ENCODE assay signal across 9 cellular contexts in the genomic region with DNA sequence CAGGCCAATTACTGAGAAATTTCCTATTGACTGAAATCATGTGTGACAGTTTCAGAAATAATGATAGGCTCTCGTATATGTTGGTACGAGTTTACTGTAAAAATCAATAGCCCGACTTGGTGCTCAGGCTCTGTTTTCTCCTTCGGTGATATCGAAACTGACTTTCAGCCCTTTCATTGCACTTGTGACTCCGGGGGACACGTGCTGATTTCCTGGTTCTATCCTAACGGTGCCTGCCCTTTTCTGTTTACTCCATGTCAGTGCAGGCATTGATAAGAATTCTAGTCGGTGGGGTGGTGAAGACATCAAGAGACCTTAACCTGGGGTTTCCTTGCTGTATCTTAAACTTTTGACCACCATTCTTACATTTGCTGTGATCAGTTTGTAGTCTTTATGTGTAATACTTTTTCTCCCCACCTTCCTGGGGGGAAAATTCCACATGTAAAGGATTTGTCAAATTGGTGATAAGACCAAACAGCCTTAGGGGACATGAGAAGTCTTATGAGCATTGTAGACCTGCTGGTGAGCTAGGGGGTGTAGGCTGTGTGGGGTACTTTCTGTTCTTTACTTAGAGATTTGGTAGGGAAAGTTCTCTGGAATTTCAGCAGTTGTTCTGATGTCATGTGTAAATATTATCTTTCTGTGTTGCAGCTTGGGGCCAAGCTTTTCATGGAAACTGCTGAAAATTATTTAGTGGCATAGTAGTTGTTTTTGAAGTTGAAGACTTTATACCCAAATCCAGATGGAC. TPM values are rescaled to one million over a fixed set of nuclear protein-coding genes. Genes with fewer than 3 reads are reported as not detected.
DNase-seq lines count a peak whose midpoint lies in the region; ATAC-seq, FAIRE-seq and TF ChIP-seq lines count a peak whose summit lies in the region.
"Had no signal": no experiment of that assay in that cellular context is flagged by ENCODE, and none has a peak within 500 bp of the region (broad histone marks: within the 10 kb centered on the region; RNA-seq: fewer than 3 reads in every experiment).

No MANE protein-coding gene starts in this region.

- H3K27ac Mint-ChIP-seq in CD8-positive, alpha-beta T cell = peak overlapping the region; percentile 86
- H3K27ac Mint-ChIP-seq in nephron = peak overlapping the region; percentile 19 to 84 (median 82)

- H3K27me3 ChIP-seq in CD8-positive, alpha-beta T cell (ENCODE audit: insufficient read depth, low read length) = no peaks in the 10 kb centered on the region
- H3K27me3 ChIP-seq in Peyer's patch (no peaks in the 10 kb centered on the region), MM.1S (replicated peaks; ENCODE audit: insufficient read depth, low read length) (no peaks in the 10 kb centered on the region)
- no peaks in the 10 kb centered on the region for H3K27me3 ChIP-seq in effector memory CD4-positive, alpha-beta T cell (replicated peaks; ENCODE audit: control insufficient read depth, insufficient read depth, low read length, poor library complexity, severe bottlenecking)

- no peaks in the 10 kb centered on the region for H4K20me1 ChIP-seq in MM.1S (ENCODE audit: insufficient read depth, low read length)

- H3K9me3 ChIP-seq in CD8-positive, alpha-beta T cell (ENCODE audit: low read length) = no peaks in the 10 kb centered on the region
- H3K9me3 ChIP-seq in Peyer's patch (no peaks in the 10 kb centered on the region), MM.1S (replicated peaks; ENCODE audit: insufficient read depth, low read length) (no peaks in the 10 kb centered on the region)
- H3K9me3 ChIP-seq in effector memory CD4-positive, alpha-beta T cell (ENCODE audit: control insufficient read depth, low read length) = no peaks in the 10 kb centered on the region

- no peaks in the 10 kb centered on the region for H3K9me3 Mint-ChIP-seq in CD8-positive, alpha-beta T cell
- H3K9me3 Mint-ChIP-seq in nephron = no peaks in the 10 kb centered on the region

- CTCF ChIA-PET in CD8-positive, alpha-beta T cell (lab: Charles Lee) = interaction anchor here (1.1 to 2.1 kb wide), 4 partner anchors 18 to 85 kb away, joined by 3 to 6 read pairs (median 4); no protein-coding TSS in a partner anchor

- no peak overlapping the region for H2AFZ ChIP-seq in MM.1S (ENCODE audit: low read length)

- intact Hi-C loops in CD8-positive, alpha-beta T cell (cut with DNase I, micrococcal nuclease) = loop anchor here in 1 of 2 experiments (1.0 kb wide), 1 partner anchor 10 kb away; no protein-coding TSS in a partner anchor

- no peak for TF ChIP-seq POLR2A in Peyer's patch (IDR thresholded peaks at IDR 0.05)

- H3K79me2 ChIP-seq in MM.1S (ENCODE audit: low read length) = no peaks in the 10 kb centered on the region

- no peak overlapping the region for H3K4me2 ChIP-seq in MM.1S (ENCODE audit: low read depth, low read length)

- peaks cover 84% of the 10 kb centered on the region for H3K4me1 Mint-ChIP-seq in CD8-positive, alpha-beta T cell (ENCODE audit: low read depth)
- H3K4me1 Mint-ChIP-seq in nephron = peaks cover 79% of the 10 kb centered on the region

- H3K27ac ChIP-seq in CD8-positive, alpha-beta T cell (ENCODE audit: low read depth, low read length) = no peak overlapping the region
- H3K27ac ChIP-seq in Peyer's patch (peak overlapping the region in 3 of 4 donors; percentile 23 to 55 (median 51)), MM.1S (ENCODE audit: low read length) (no peak overlapping the region)
- H3K27ac ChIP-seq in effector memory CD4-positive, alpha-beta T cell (ENCODE audit: insufficient read depth, low read length, poor library complexity, severe bottlenecking) = peak overlapping the region; percentile 71

- H3K9ac ChIP-seq in MM.1S (ENCODE audit: low read length) = no peak overlapping the region

- H3K4me1 ChIP-seq in CD8-positive, alpha-beta T cell (ENCODE audit: insufficient read depth, low read length) = peaks cover 61% of the 10 kb centered on the region
- peaks cover 0 to 29% (median 12%) of the 10 kb centered on the region in 4 donors for H3K4me1 ChIP-seq in Peyer's patch
- H3K4me1 ChIP-seq in effector memory CD4-positive, alpha-beta T cell (ENCODE audit: control insufficient read depth, insufficient read depth, low read length, poor library complexity, severe bottlenecking) = peaks cover 47% of the 10 kb centered on the region
- no peaks in the 10 kb centered on the region for H3K4me1 ChIP-seq in MM.1S (ENCODE audit: low read length)

- FAIRE-seq in RCC 7860 (lab: Jason Lieb, UNC) = no peak

- no peaks in the 10 kb centered on the region for H3K9me2 ChIP-seq in MM.1S (replicated peaks; ENCODE audit: insufficient read depth, low read length)

- H3K36me3 Mint-ChIP-seq in CD8-positive, alpha-beta T cell = peaks cover 37% of the 10 kb centered on the region
- peaks cover 3% of the 10 kb centered on the region for H3K36me3 Mint-ChIP-seq in nephron (ENCODE audit: low read depth)

- H3K4me3 ChIP-seq in CD8-positive, alpha-beta T cell (ENCODE audit: low read depth, low read length) = peak overlapping the region; percentile 6
- peak overlapping the region in 2 of 4 donors; percentile 20 to 34 for H3K4me3 ChIP-seq in Peyer's patch
- peak overlapping the region; percentile 40 for H3K4me3 ChIP-seq in effector memory CD4-positive, alpha-beta T cell (ENCODE audit: insufficient read depth, low read depth, low read length, poor library complexity, severe bottlenecking)
- H3K4me3 ChIP-seq in MM.1S (ENCODE audit: low read length) = no peak overlapping the region

- POLR2A ChIA-PET in CD8-positive, alpha-beta T cell (lab: Charles Lee) = interaction anchor here (1.3 to 1.4 kb wide), 2 partner anchors 8 to 53 kb away, joined by 5 to 7 read pairs; a partner anchor contains a TSS

- no peak for TF ChIP-seq CTCF in CD8-positive, alpha-beta T cell (IDR thresholded peaks at IDR 0.05)
- TF ChIP-seq CTCF in Peyer's patch (IDR thresholded peaks at IDR 0.05) = no peak
- no peak for TF ChIP-seq CTCF in nephron (IDR thresholded peaks at IDR 0.05; ENCODE audit: unreplicated experiment in 3 of 3)
- TF ChIP-seq CTCF in MM.1S (IDR thresholded peaks at IDR 0.05; ENCODE audit: low read length) = no peak

- no peaks in the 10 kb centered on the region for H3K27me3 Mint-ChIP-seq in CD8-positive, alpha-beta T cell (ENCODE audit: low read depth)
- no peaks in the 10 kb centered on the region for H3K27me3 Mint-ChIP-seq in nephron (ENCODE audit: low read depth)

- no peaks in the 10 kb centered on the region for H3K36me3 ChIP-seq in CD8-positive, alpha-beta T cell (ENCODE audit: insufficient read depth, low read length)
- H3K36me3 ChIP-seq in Peyer's patch (no peaks in the 10 kb centered on the region), MM.1S (replicated peaks; ENCODE audit: insufficient read depth, low read length) (no peaks in the 10 kb centered on the region)
- peaks cover 5% of the 10 kb centered on the region for H3K36me3 ChIP-seq in effector memory CD4-positive, alpha-beta T cell (ENCODE audit: control insufficient read depth, insufficient read depth, low read length)

- DNase-seq in CD8-positive, alpha-beta T cell = no peak
- no peak for DNase-seq in Peyer's patch
- DNase-seq in effector memory CD4-positive, alpha-beta T cell = no peak
- DNase-seq in HUDEP-2 (lab: John Stamatoyannopoulos, UW; ENCODE audit: unreplicated experiment in 76 of 76) = no peak
- no peak for DNase-seq in NCI-H1694 (lab: John Stamatoyannopoulos, UW)
- no peak for DNase-seq in MM.1S
- DNase-seq in RCC 7860 (ENCODE audit: low spot score) = no peak
- DNase-seq: NCI-H1092 had no signal

- H3K4me3 Mint-ChIP-seq in CD8-positive, alpha-beta T cell = peak overlapping the region; percentile 80
- no peak overlapping the region for H3K4me3 Mint-ChIP-seq in nephron

- no peaks in the 10 kb centered on the region for H3F3A ChIP-seq in MM.1S (ENCODE audit: insufficient read depth, low read length)

- ATAC-seq in CD8-positive, alpha-beta T cell = no peak

RNA-seq across cellular contexts. Expression of a gene that starts 52.7 kb away (rescaled TPM):
- total RNA-seq in CD8-positive, alpha-beta T cell = 10 to 100 TPM; 80.8 to 83.1 TPM
- 10 to 100 TPM in 1 of 4 donors, 1 to 10 TPM in 3; 5.2 to 54.5 (median 7.0) TPM for total RNA-seq in Peyer's patch

Comparison
In these comparisons a context has a peak if more than half of its experiments do, and no peak if none do; other contexts are left out.
1. H3K27ac ChIP-seq: peak in Peyer's patch (3 of 4) and effector memory CD4-positive, alpha-beta T cell (single experiment); none in CD8-positive, alpha-beta T cell (single experiment) and MM.1S (single experiment).